In the genomic region with DNA sequence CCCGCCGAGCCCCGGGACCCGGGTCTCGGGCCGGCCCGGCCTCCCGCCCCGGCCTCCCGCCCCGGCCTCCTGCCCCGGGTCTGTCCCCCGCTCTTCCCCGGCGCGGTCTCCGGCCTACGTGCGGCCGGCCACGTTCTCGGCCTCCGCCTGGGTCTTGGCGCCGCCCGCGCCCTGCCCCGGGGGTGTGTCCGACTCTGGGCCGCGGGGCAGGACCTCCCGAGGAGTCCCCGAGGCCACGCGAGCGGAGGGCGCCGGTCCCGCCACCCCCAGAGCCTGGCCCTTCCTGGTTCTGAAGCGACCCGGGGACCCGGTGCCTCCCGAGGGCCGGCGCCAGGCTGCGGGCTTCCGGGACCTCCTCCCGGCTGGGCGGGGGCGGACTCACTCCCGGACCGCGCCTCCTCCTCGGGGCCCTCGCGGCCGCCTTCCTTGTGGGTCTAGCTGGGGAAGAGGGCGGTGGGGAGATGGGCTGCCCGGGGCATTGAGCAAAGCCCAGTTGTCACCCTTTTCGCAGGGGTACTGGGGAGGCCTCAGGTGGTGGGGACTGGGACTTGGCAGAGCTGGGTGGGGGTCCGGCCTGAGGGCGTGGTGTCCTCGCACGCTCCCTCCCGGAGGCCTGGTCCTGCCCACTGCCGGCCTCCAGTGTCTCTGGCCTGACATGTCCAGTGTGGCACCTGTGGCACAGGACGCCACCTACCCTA, we compare ENCODE assay signal across 8 cellular contexts. TPM values are rescaled to one million over a fixed set of nuclear protein-coding genes. Genes with fewer than 3 reads are reported as not detected.
DNase-seq lines count a peak whose midpoint lies in the region; ATAC-seq, FAIRE-seq and TF ChIP-seq lines count a peak whose summit lies in the region.

No MANE protein-coding gene starts in this region.

- H3K18ac ChIP-seq in H1 (ENCODE audit: extremely low read depth, low read length) (no peak overlapping the region), mesendoderm (ENCODE audit: low read length) (peak overlapping the region; percentile 94)

- H2BK15ac ChIP-seq in H1 (ENCODE audit: low read length) (no peak overlapping the region), mesendoderm (replicated peaks; ENCODE audit: low read depth) (no peak overlapping the region)

- FAIRE-seq in H1 (lab: Jason Lieb, UNC) = no peak

- POLR2A ChIA-PET in H1 (lab: Charles Lee; ENCODE audit: partially characterized antibody) = interaction anchor here (1.2 kb wide), 1 partner anchor 41 kb away, joined by 3 read pairs; no protein-coding TSS in a partner anchor

- 21% methylated on average over 13 of the region's 67 CpGs; no CpG with 5 or more reads in 1 of the 2 experiments for WGBS in H1 (ENCODE audit: extremely low coverage in 1 of 2, insufficient coverage in 1 of 2, insufficient read length in 1 of 2, insufficient replicate concordance in 2 of 2, low coverage in 1 of 2, low lambda C conversion rate in 2 of 2, missing lambda C conversion rate in 1 of 2), 2 experiments
- WGBS in mesendoderm (ENCODE audit: extremely low coverage, insufficient coverage, low lambda C conversion rate) = no CpG with 5 or more reads among the region's 67 CpGs

- DNase-seq in GM13976 (ENCODE audit: low spot score) = peak; percentile 89
- peak; percentile 40 for DNase-seq in NCI-H510A treated with DMSO at 0.1 percent for 48 hours (lab: John Stamatoyannopoulos, UW)
- peak; percentile 22 to 25 for DNase-seq in activated CD8-positive, alpha-beta memory T cell treated with anti-CD3 and anti-CD28 coated beads for 4 hours (ENCODE audit: low read depth in 2 of 2)
- peak in 1 of 2 experiments; percentile 77 for DNase-seq in H1 (ENCODE audit: low read depth in 1 of 2, low spot score in 2 of 2)
- peak; percentile 42 for DNase-seq in mesendoderm
- DNase-seq in stimulated activated CD8-positive, alpha-beta memory T cell treated with anti-CD3 and anti-CD28 coated beads, Interleukin-2, amount 100 ng/mL, for 1 hour (ENCODE audit: low read depth in 2 of 2) = peak; percentile 15 to 42
- DNase-seq in NCI-H524 treated with DMSO at 0.1 percent for 48 hours (lab: John Stamatoyannopoulos, UW) = no peak

- H2BK120ac ChIP-seq in H1 (replicated peaks; ENCODE audit: low read depth, low read length) = no peak overlapping the region
- H2BK120ac ChIP-seq in mesendoderm (ENCODE audit: low read depth, low read length) = no peak overlapping the region

- CTCF ChIA-PET in H1 (lab: Charles Lee; ENCODE audit: partially characterized antibody) = interaction anchor here (1.2 to 1.5 kb wide), 3 partner anchors 33 to 180 kb away, joined by 3 to 4 read pairs (median 3); partner anchors contain the start of gene TRPM2

- H4K5ac ChIP-seq in H1 (ENCODE audit: insufficient read length, low read depth, low read length) (no peak overlapping the region), mesendoderm (ENCODE audit: low read length) (no peak overlapping the region)

- H2AK5ac ChIP-seq in H1 (ENCODE audit: low read depth, low read length) = no peak overlapping the region
- H2AK5ac ChIP-seq in mesendoderm (ENCODE audit: low read length) = peak overlapping the region; percentile 82

- no peak for TF ChIP-seq EP300 in H1 (IDR thresholded peaks at IDR 0.05; ENCODE audit: borderline replicate concordance in 1 of 2, low read depth in 2 of 2, low read length in 2 of 2)

- H3K4ac ChIP-seq in H1 (replicated peaks; ENCODE audit: insufficient read length, low read depth, low read length) (no peak overlapping the region), mesendoderm (ENCODE audit: low read depth, low read length) (peak overlapping the region; percentile 92)

- H3K9ac ChIP-seq in H1 (replicated peaks in 1 of 4; ENCODE audit: extremely low read depth in 1 of 4, low read depth in 3 of 4, low read length in 3 of 4) (peak overlapping the region in 1 of 4 experiments; percentile 56; a peak in 1 of 7 replicates), mesendoderm (ENCODE audit: low read length) (peak overlapping the region; percentile 82)

- no peak overlapping the region for H2BK20ac ChIP-seq in H1 (ENCODE audit: low read length)

- H3K36me3 ChIP-seq in H1 (ENCODE audit: control insufficient read depth in 2 of 4, insufficient read depth in 4 of 4, low read length in 3 of 4) = no peaks in the 10 kb centered on the region
- H3K36me3 ChIP-seq in mesendoderm (ENCODE audit: control insufficient read depth, insufficient read depth, low read length) = no peaks in the 10 kb centered on the region

- in situ Hi-C loops in GM13976 (cut with MboI; ENCODE audit: low sequenced_read_pairs, unreplicated experiment) = no loop called here

- no peak overlapping the region for H2BK12ac ChIP-seq in H1 (ENCODE audit: low read depth, low read length)

- H3K4me2 ChIP-seq in H1 (ENCODE audit: insufficient read depth in 1 of 2, low read depth in 2 of 2, low read length in 2 of 2) (peak overlapping the region; percentile 89 to 90), mesendoderm (ENCODE audit: low read length) (peak overlapping the region; percentile 87)

- peak overlapping the region; percentile 14; the same call in 1 of the 2 replicates for H4K8ac ChIP-seq in H1 (ENCODE audit: extremely low read depth, insufficient read depth, low read length)
- no peak overlapping the region for H4K8ac ChIP-seq in mesendoderm (ENCODE audit: low read depth, low read length)

- H3K4me1 ChIP-seq in H1 (replicated peaks in 1 of 4; ENCODE audit: control insufficient read depth in 3 of 4, insufficient read depth in 4 of 4, low read length in 3 of 4) (peaks cover 0 to 19% (median 5%) of the 10 kb centered on the region in 4 experiments; a peak in 5 of 7 replicates), mesendoderm (ENCODE audit: control insufficient read depth, low read depth, low read length) (peaks cover 3% of the 10 kb centered on the region)

- peaks cover 0 to 3% (median 0%) of the 10 kb centered on the region in 4 experiments; a peak in 2 of 7 replicates for H3K27me3 ChIP-seq in H1 (replicated peaks in 1 of 4; ENCODE audit: control insufficient read depth in 3 of 4, extremely low read depth in 1 of 4, insufficient read depth in 3 of 4, low read length in 3 of 4)
- H3K27me3 ChIP-seq in mesendoderm (ENCODE audit: insufficient read depth, low read length, poor library complexity) = no peaks in the 10 kb centered on the region

- H4K20me1 ChIP-seq in H1 (replicated peaks in 1 of 2; ENCODE audit: control insufficient read depth in 1 of 2, insufficient read depth in 2 of 2, low read length in 2 of 2) = peaks cover 9 to 15% of the 10 kb centered on the region in 2 experiments

- peaks cover 12% of the 10 kb centered on the region; the same call in 1 of the 2 replicates for H3K23me2 ChIP-seq in H1 (ENCODE audit: low read depth, low read length)

- H3K27ac ChIP-seq in H1 (ENCODE audit: low read depth, low read length) = no peak overlapping the region; the same call in 1 of the 2 replicates
- H3K27ac ChIP-seq in mesendoderm (ENCODE audit: low read depth, low read length) = no peak overlapping the region

- H3K4me3 ChIP-seq in H1 (ENCODE audit: extremely low read depth in 1 of 4, insufficient read depth in 2 of 4, low read depth in 3 of 4, low read length in 4 of 4) (peak overlapping the region; percentile 45 to 68 (median 54)), mesendoderm (ENCODE audit: low read length) (peak overlapping the region; percentile 66)

- TF ChIP-seq POLR2A in H1 (IDR thresholded peaks at IDR 0.05; ENCODE audit: control extremely low read depth in 1 of 2, low read depth in 2 of 2, low read length in 2 of 2) = no peak

- ATAC-seq in HG02798 (IDR thresholded peaks at IDR 0.05; ENCODE audit: poor library complexity, unreplicated experiment) = peak; percentile 38

- H3K79me2 ChIP-seq in H1 (ENCODE audit: control insufficient read depth in 1 of 2, insufficient read depth in 2 of 2, low read length in 2 of 2) (peaks cover 0 to 6% of the 10 kb centered on the region in 2 experiments; a peak in 1 of 4 replicates), mesendoderm (ENCODE audit: control insufficient read depth, insufficient read depth, low read length) (peaks cover 6% of the 10 kb centered on the region)

- H2AFZ ChIP-seq in H1 (ENCODE audit: low read length) = no peak overlapping the region

- no peak for TF ChIP-seq RAD21 in H1 (IDR thresholded peaks at IDR 0.05 in 1 of 2, conservative IDR thresholded peaks at IDR 0.05 in 1 of 2; ENCODE audit: low read depth in 2 of 2, low read length in 2 of 2)

- no peak overlapping the region for H4K91ac ChIP-seq in H1 (replicated peaks; ENCODE audit: insufficient read length, low read length)

- H3K79me1 ChIP-seq in H1 (ENCODE audit: low read depth, low read length) = peaks cover 6% of the 10 kb centered on the region; the same call in 1 of the 2 replicates
- peaks cover 12% of the 10 kb centered on the region for H3K79me1 ChIP-seq in mesendoderm (ENCODE audit: low read length)

- H3K9me3 ChIP-seq in H1 (ENCODE audit: insufficient read depth in 2 of 2, low read depth in 1 of 2, low read length in 1 of 2) = no peaks in the 10 kb centered on the region

- H3K23ac ChIP-seq in H1 (ENCODE audit: insufficient read length) (no peak overlapping the region), mesendoderm (ENCODE audit: low read length) (no peak overlapping the region)

- TF ChIP-seq CTCF in GM13976 (IDR thresholded peaks at IDR 0.05; ENCODE audit: borderline replicate concordance, control extremely low read depth, extremely low read depth, insufficient read depth, missing control alignments) = no peak
- TF ChIP-seq CTCF in H1 (IDR thresholded peaks at IDR 0.05; ENCODE audit: control extremely low read depth in 1 of 3, insufficient read depth in 1 of 3, low read depth in 1 of 3, low read length in 3 of 3) = no peak

- H2BK5ac ChIP-seq in H1 (ENCODE audit: low read depth, low read length) (no peak overlapping the region), mesendoderm (ENCODE audit: low read length) (no peak overlapping the region)

- H3K56ac ChIP-seq in H1 (replicated peaks; ENCODE audit: insufficient read length, low read depth, low read length) (no peak overlapping the region), mesendoderm (ENCODE audit: low read length) (peak overlapping the region; percentile 94)

- no peak overlapping the region for H3K14ac ChIP-seq in H1 (ENCODE audit: insufficient read length)

RNA-seq across cellular contexts. Expression of gene PFKL, which starts 0.6 kb away (rescaled TPM):
- 76.7 and 82.3 TPM in 2 replicates for total RNA-seq in H1 (2021; fragmentation: NEBNext Ultra II Directional; extraction: Animal tissue kit (Norgen Biotek cat#: 25700))
- polyA plus RNA-seq in H1 (2011; rRNA removed) = 80.2 and 106 TPM in 2 replicates
- polyA plus RNA-seq in H1 (2011; cell fraction: cytosol; rRNA removed) = 87.2 TPM
- polyA plus RNA-seq in H1 (2011; cell fraction: nucleus; rRNA removed) = 210 TPM
- polyA plus RNA-seq in H1 (2012, experiment 1 of 2) = 40.8 to 95.9 TPM (median 88.0 TPM) in 4 replicates
- polyA plus RNA-seq in H1 (2012, experiment 2 of 2) = 60.1 TPM
- 42.3 TPM for polyA plus RNA-seq in H1 (2013, experiment 1 of 2)
- 40.2 TPM for polyA plus RNA-seq in H1 (2013, experiment 2 of 2)
- 32.1 and 43.0 TPM in 2 replicates for polyA minus RNA-seq in H1 (2011; rRNA and poly(A)+ RNA removed)
- 45.9 TPM for polyA minus RNA-seq in H1 (2011; cell fraction: cytosol; rRNA and poly(A)+ RNA removed)
- polyA minus RNA-seq in H1 (2011; cell fraction: nucleus; rRNA and poly(A)+ RNA removed) = 49.0 TPM
- polyA plus RNA-seq in mesendoderm (2013, experiment 1 of 2) = 41.1 TPM
- 42.3 TPM for polyA plus RNA-seq in mesendoderm (2013, experiment 2 of 2)

RNA-seq across cellular contexts. Expression of gene AIRE, which starts 14.7 kb away (rescaled TPM):
- 0.10 TPM in 1 of 2 replicates, not detected in the other for total RNA-seq in H1 (2021; fragmentation: NEBNext Ultra II Directional; extraction: Animal tissue kit (Norgen Biotek cat#: 25700))
- polyA plus RNA-seq in H1 (2011; rRNA removed) = 0.09 and 0.20 TPM in 2 replicates
- 0.10 TPM for polyA plus RNA-seq in H1 (2011; cell fraction: cytosol; rRNA removed)
- 1.0 TPM for polyA plus RNA-seq in H1 (2011; cell fraction: nucleus; rRNA removed)
- polyA plus RNA-seq in H1 (2012, experiment 1 of 2) = 0.16 to 0.23 TPM (median 0.20 TPM) in 3 of 4 replicates, not detected in the other
- polyA plus RNA-seq in H1 (2012, experiment 2 of 2) = 0.09 TPM
- 0.02 TPM for polyA plus RNA-seq in H1 (2013, experiment 1 of 2)
- polyA plus RNA-seq in H1 (2013, experiment 2 of 2) = not detected
- 0.06 and 0.10 TPM in 2 replicates for polyA minus RNA-seq in H1 (2011; rRNA and poly(A)+ RNA removed)
- polyA minus RNA-seq in H1 (2011; cell fraction: cytosol; rRNA and poly(A)+ RNA removed) = not detected
- 0.30 TPM for polyA minus RNA-seq in H1 (2011; cell fraction: nucleus; rRNA and poly(A)+ RNA removed)
- polyA plus RNA-seq in mesendoderm (2013, experiment 1 of 2) = 0.08 TPM
- polyA plus RNA-seq in mesendoderm (2013, experiment 2 of 2) = 0.10 TPM

RNA-seq across cellular contexts. Expression of gene DNMT3L, which starts 38.7 kb away (rescaled TPM):
- not detected in 2 replicates for total RNA-seq in H1 (2021; fragmentation: NEBNext Ultra II Directional; extraction: Animal tissue kit (Norgen Biotek cat#: 25700))
- polyA plus RNA-seq in H1 (2011; rRNA removed) = 0.06 and 0.30 TPM in 2 replicates
- polyA plus RNA-seq in H1 (2011; cell fraction: cytosol; rRNA removed) = 0.05 TPM
- polyA plus RNA-seq in H1 (2011; cell fraction: nucleus; rRNA removed) = 0.13 TPM
- polyA plus RNA-seq in H1 (2012, experiment 1 of 2) = not detected in 4 replicates
- polyA plus RNA-seq in H1 (2012, experiment 2 of 2) = not detected
- 0.12 TPM for polyA plus RNA-seq in H1 (2013, experiment 1 of 2)
- 0.09 TPM for polyA plus RNA-seq in H1 (2013, experiment 2 of 2)
- 0.28 TPM in 1 of 2 replicates, not detected in the other for polyA minus RNA-seq in H1 (2011; rRNA and poly(A)+ RNA removed)
- not detected for polyA minus RNA-seq in H1 (2011; cell fraction: cytosol; rRNA and poly(A)+ RNA removed)
- polyA minus RNA-seq in H1 (2011; cell fraction: nucleus; rRNA and poly(A)+ RNA removed) = not detected
- 1.9 TPM for polyA plus RNA-seq in mesendoderm (2013, experiment 1 of 2)
- polyA plus RNA-seq in mesendoderm (2013, experiment 2 of 2) = 1.5 TPM

RNA-seq across cellular contexts. Expression of gene CFAP410, which starts 38.8 kb away (rescaled TPM):
- total RNA-seq in H1 (2021; fragmentation: NEBNext Ultra II Directional; extraction: Animal tissue kit (Norgen Biotek cat#: 25700)) = 10.6 and 11.6 TPM in 2 replicates
- 12.0 and 20.5 TPM in 2 replicates for polyA plus RNA-seq in H1 (2011; rRNA removed)
- polyA plus RNA-seq in H1 (2011; cell fraction: cytosol; rRNA removed) = 14.8 TPM
- 59.6 TPM for polyA plus RNA-seq in H1 (2011; cell fraction: nucleus; rRNA removed)
- 6.5 to 11.7 TPM (median 11.0 TPM) in 4 replicates for polyA plus RNA-seq in H1 (2012, experiment 1 of 2)
- 5.2 TPM for polyA plus RNA-seq in H1 (2012, experiment 2 of 2)
- polyA plus RNA-seq in H1 (2013, experiment 1 of 2) = 9.3 TPM
- polyA plus RNA-seq in H1 (2013, experiment 2 of 2) = 7.4 TPM
- polyA minus RNA-seq in H1 (2011; rRNA and poly(A)+ RNA removed) = 2.4 and 2.6 TPM in 2 replicates
- polyA minus RNA-seq in H1 (2011; cell fraction: cytosol; rRNA and poly(A)+ RNA removed) = 4.1 TPM
- 7.8 TPM for polyA minus RNA-seq in H1 (2011; cell fraction: nucleus; rRNA and poly(A)+ RNA removed)
- 10.7 TPM for polyA plus RNA-seq in mesendoderm (2013, experiment 1 of 2)
- 10.9 TPM for polyA plus RNA-seq in mesendoderm (2013, experiment 2 of 2)

RNA-seq across cellular contexts. Expression of gene TRPM2, which starts 53.0 kb away (rescaled TPM):
- 0.28 and 0.36 TPM in 2 replicates for total RNA-seq in H1 (2021; fragmentation: NEBNext Ultra II Directional; extraction: Animal tissue kit (Norgen Biotek cat#: 25700))
- 0.17 and 0.27 TPM in 2 replicates for polyA plus RNA-seq in H1 (2011; rRNA removed)
- polyA plus RNA-seq in H1 (2011; cell fraction: cytosol; rRNA removed) = 0.27 TPM
- 0.64 TPM for polyA plus RNA-seq in H1 (2011; cell fraction: nucleus; rRNA removed)
- 0.13 to 0.59 TPM (median 0.25 TPM) in 4 replicates for polyA plus RNA-seq in H1 (2012, experiment 1 of 2)
- polyA plus RNA-seq in H1 (2012, experiment 2 of 2) = 0.10 TPM
- polyA plus RNA-seq in H1 (2013, experiment 1 of 2) = 0.30 TPM
- polyA plus RNA-seq in H1 (2013, experiment 2 of 2) = 0.15 TPM
- polyA minus RNA-seq in H1 (2011; rRNA and poly(A)+ RNA removed) = 0.17 and 0.22 TPM in 2 replicates
- 1.5 TPM for polyA minus RNA-seq in H1 (2011; cell fraction: cytosol; rRNA and poly(A)+ RNA removed)
- 1.2 TPM for polyA minus RNA-seq in H1 (2011; cell fraction: nucleus; rRNA and poly(A)+ RNA removed)
- 0.66 TPM for polyA plus RNA-seq in mesendoderm (2013, experiment 1 of 2)
- 0.87 TPM for polyA plus RNA-seq in mesendoderm (2013, experiment 2 of 2)
